17 cellular contexts compared by ENCODE assay signal in the genomic region with DNA sequence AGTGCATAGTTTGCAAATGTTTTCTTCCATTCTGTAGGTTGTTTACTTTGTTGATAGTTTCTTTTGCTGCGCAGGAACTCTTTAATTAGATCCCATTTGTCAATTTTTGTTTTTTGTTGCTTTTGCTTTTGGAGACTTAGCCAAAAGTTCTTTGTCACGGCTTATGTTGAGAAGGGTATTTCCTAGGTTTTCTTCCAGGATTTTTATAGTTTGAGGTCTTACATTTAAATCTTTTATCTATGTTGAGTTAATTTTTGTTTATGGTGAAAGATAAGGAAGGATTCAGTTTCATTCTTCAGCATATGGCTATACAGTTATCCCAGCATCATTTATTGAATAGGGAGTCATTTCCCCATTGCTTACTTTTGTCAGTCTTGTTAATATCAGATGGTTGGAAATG. TPM values are rescaled to one million over a fixed set of nuclear protein-coding genes. Genes with fewer than 3 reads are reported as not detected.
DNase-seq lines count a peak whose midpoint lies in the region; ATAC-seq and TF ChIP-seq lines count a peak whose summit lies in the region.
"Had no signal": no experiment of that assay in that cellular context is flagged by ENCODE, and none has a peak within 500 bp of the region (broad histone marks: within the 10 kb centered on the region; RNA-seq: fewer than 3 reads in every experiment).

No MANE protein-coding gene starts in this region.

- no peak for ATAC-seq in stimulated activated naive CD8-positive, alpha-beta T cell treated with anti-CD3 and anti-CD28 coated beads, Interleukin-15, amount 100 ng/mL, for 72 hours
- ATAC-seq in central memory CD8-positive, alpha-beta T cell (replicated peaks; ENCODE audit: extremely low read depth, poor library complexity, severe bottlenecking): no peak
- ATAC-seq in HG03039 (IDR thresholded peaks at IDR 0.05; ENCODE audit: unreplicated experiment): no peak
- ATAC-seq in GM18909 (IDR thresholded peaks at IDR 0.05; ENCODE audit: poor library complexity, unreplicated experiment): no peak

- no peaks in the 10 kb centered on the region for H3K27me3 Mint-ChIP-seq in stimulated activated naive CD8-positive, alpha-beta T cell treated with anti-CD3 and anti-CD28 coated beads, Interleukin-15, Interleukin-2, amounts not matched to agents 100 ng/mL and 50 ng/mL, for 24 hours
- H3K27me3 Mint-ChIP-seq in stimulated activated naive CD8-positive, alpha-beta T cell treated with anti-CD3 and anti-CD28 coated beads, Interleukin-15, amount 100 ng/mL, for 72 hours: no peaks in the 10 kb centered on the region
- H3K27me3 Mint-ChIP-seq in central memory CD8-positive, alpha-beta T cell: no peaks in the 10 kb centered on the region
- no peaks in the 10 kb centered on the region for H3K27me3 Mint-ChIP-seq in mesothelial cell of epicardium (ENCODE audit: low read depth)
- H3K27me3 Mint-ChIP-seq: B cell; CD4-positive, alpha-beta memory T cell; IgD-negative memory B cell had no signal

- H3K4me1 Mint-ChIP-seq in stimulated activated naive CD8-positive, alpha-beta T cell treated with anti-CD3 and anti-CD28 coated beads, Interleukin-15, Interleukin-2, amounts not matched to agents 100 ng/mL and 50 ng/mL, for 24 hours (ENCODE audit: low read depth): peaks cover 68% of the 10 kb centered on the region
- H3K4me1 Mint-ChIP-seq in stimulated activated naive CD8-positive, alpha-beta T cell treated with anti-CD3 and anti-CD28 coated beads, Interleukin-15, amount 100 ng/mL, for 72 hours: peaks cover 66% of the 10 kb centered on the region
- H3K4me1 Mint-ChIP-seq in central memory CD8-positive, alpha-beta T cell: peaks cover 85% of the 10 kb centered on the region
- H3K4me1 Mint-ChIP-seq in mesothelial cell of epicardium: peaks cover 25% of the 10 kb centered on the region

- H3K27ac Mint-ChIP-seq in stimulated activated naive CD8-positive, alpha-beta T cell treated with anti-CD3 and anti-CD28 coated beads, Interleukin-15, Interleukin-2, amounts not matched to agents 100 ng/mL and 50 ng/mL, for 24 hours: peak overlapping the region; percentile 9
- no peak overlapping the region for H3K27ac Mint-ChIP-seq in stimulated activated naive CD8-positive, alpha-beta T cell treated with anti-CD3 and anti-CD28 coated beads, Interleukin-15, amount 100 ng/mL, for 72 hours
- H3K27ac Mint-ChIP-seq in central memory CD8-positive, alpha-beta T cell (ENCODE audit: low read depth): peak overlapping the region; percentile 49
- H3K27ac Mint-ChIP-seq in mesothelial cell of epicardium: peak overlapping the region; percentile 35
- H3K27ac Mint-ChIP-seq: B cell, IgD-negative memory B cell had no signal

- no peak for DNase-seq in stimulated activated naive CD8-positive, alpha-beta T cell treated with anti-CD3 and anti-CD28 coated beads, Interleukin-15, amount 100 ng/mL, for 72 hours
- DNase-seq in central memory CD8-positive, alpha-beta T cell (ENCODE audit: low spot score in 2 of 2): no peak
- DNase-seq in mesothelial cell of epicardium (ENCODE audit: low spot score in 2 of 2, unreplicated experiment in 2 of 2): no peak
- DNase-seq in NCI-H510A (lab: John Stamatoyannopoulos, UW): no peak
- DNase-seq in SHP77 treated with DMSO at 0.1 percent for 48 hours (lab: John Stamatoyannopoulos, UW): no peak
- DNase-seq: C1 segment of cervical spinal cord; CD4-positive, alpha-beta memory T cell; COR-L47; DND-41; GDM1; GM23248; H7 had no signal

- no peak overlapping the region for H3K4me3 Mint-ChIP-seq in stimulated activated naive CD8-positive, alpha-beta T cell treated with anti-CD3 and anti-CD28 coated beads, Interleukin-15, Interleukin-2, amounts not matched to agents 100 ng/mL and 50 ng/mL, for 24 hours
- no peak overlapping the region for H3K4me3 Mint-ChIP-seq in stimulated activated naive CD8-positive, alpha-beta T cell treated with anti-CD3 and anti-CD28 coated beads, Interleukin-15, amount 100 ng/mL, for 72 hours
- peak overlapping the region; percentile 23 for H3K4me3 Mint-ChIP-seq in central memory CD8-positive, alpha-beta T cell
- H3K4me3 Mint-ChIP-seq in mesothelial cell of epicardium: no peak overlapping the region
- H3K4me3 Mint-ChIP-seq: B cell, IgD-negative memory B cell had no signal

- H3K36me3 Mint-ChIP-seq in stimulated activated naive CD8-positive, alpha-beta T cell treated with anti-CD3 and anti-CD28 coated beads, Interleukin-15, Interleukin-2, amounts not matched to agents 100 ng/mL and 50 ng/mL, for 24 hours (ENCODE audit: low read depth): peaks cover 4% of the 10 kb centered on the region
- H3K36me3 Mint-ChIP-seq in central memory CD8-positive, alpha-beta T cell (ENCODE audit: insufficient read depth): peaks cover 11% of the 10 kb centered on the region
- peaks cover 17% of the 10 kb centered on the region for H3K36me3 Mint-ChIP-seq in mesothelial cell of epicardium

- TF ChIP-seq CTCF in mesothelial cell of epicardium (IDR thresholded peaks at IDR 0.05; ENCODE audit: unreplicated experiment): no peak

- no peaks in the 10 kb centered on the region for H3K9me3 Mint-ChIP-seq in stimulated activated naive CD8-positive, alpha-beta T cell treated with anti-CD3 and anti-CD28 coated beads, Interleukin-15, Interleukin-2, amounts not matched to agents 100 ng/mL and 50 ng/mL, for 24 hours
- peaks cover 5 to 15% of the 10 kb centered on the region in 2 donors for H3K9me3 Mint-ChIP-seq in stimulated activated naive CD8-positive, alpha-beta T cell treated with anti-CD3 and anti-CD28 coated beads, Interleukin-15, amount 100 ng/mL, for 72 hours
- no peaks in the 10 kb centered on the region for H3K9me3 Mint-ChIP-seq in central memory CD8-positive, alpha-beta T cell
- peaks cover 22% of the 10 kb centered on the region for H3K9me3 Mint-ChIP-seq in mesothelial cell of epicardium
- H3K9me3 Mint-ChIP-seq: IgD-negative memory B cell had no signal

RNA-seq across cellular contexts. Expression of gene SYNE2, which starts 51.9 kb away (rescaled TPM):
- 84.6 to 87.1 TPM (median 85.3 TPM) in 3 replicates for total RNA-seq in mesothelial cell of epicardium

Comparison
In these comparisons a context has a peak if more than half of its experiments do, and no peak if none do; other contexts are left out.
1. H3K27ac Mint-ChIP-seq: peak in stimulated activated naive CD8-positive, alpha-beta T cell treated with anti-CD3 and anti-CD28 coated beads, Interleukin-15, Interleukin-2, amounts not matched to agents 100 ng/mL and 50 ng/mL, for 24 hours (single experiment), central memory CD8-positive, alpha-beta T cell (single experiment) and mesothelial cell of epicardium (single experiment); none in stimulated activated naive CD8-positive, alpha-beta T cell treated with anti-CD3 and anti-CD28 coated beads, Interleukin-15, amount 100 ng/mL, for 72 hours (0 of 2).